8 cellular contexts compared by ENCODE assay signal in the genomic region with DNA sequence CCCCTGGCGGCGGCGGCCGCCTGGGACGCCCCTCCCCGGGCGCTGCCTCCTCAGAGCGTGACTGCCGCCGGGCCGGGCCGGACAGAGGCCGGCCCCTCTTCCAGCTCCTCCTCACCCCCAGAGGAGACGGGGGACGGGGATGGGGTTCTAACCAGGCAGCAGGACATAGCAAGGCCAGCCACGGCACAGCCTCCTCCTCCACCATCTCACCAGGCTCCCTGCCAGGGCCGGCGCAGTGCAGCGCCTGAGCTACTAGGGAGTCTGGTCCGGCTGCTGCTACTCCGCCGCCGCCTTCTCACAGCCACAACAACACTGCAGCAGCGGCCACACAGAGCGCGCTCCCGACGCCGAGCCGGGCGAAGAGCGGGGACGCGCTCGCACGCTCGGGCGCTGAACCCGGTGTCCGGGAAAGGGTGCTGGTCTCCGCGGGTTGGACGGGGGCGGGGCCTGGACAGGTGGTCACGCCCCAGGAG.
DNase-seq lines count a peak whose midpoint lies in the region; ATAC-seq and TF ChIP-seq lines count a peak whose summit lies in the region.
"Not testable (repeated sequence)": the region's sequence is repeated elsewhere in the genome, so short reads cannot be mapped to it uniquely, and the experiment has no call there.

No MANE protein-coding gene starts in this region.

- H3K27ac Mint-ChIP-seq in CD14-positive monocyte; stimulated activated effector memory CD8-positive, alpha-beta T cell treated with anti-CD3 and anti-CD28 coated beads, Interleukin-12 subunit alpha, Interleukin-12 subunit beta, amount 100 ng/mL, for 72 hours: not testable (repeated sequence)
- H3K27ac Mint-ChIP-seq in T-helper 17 cell, result peak overlapping the region; percentile 63

- DNase-seq in CD14-positive monocyte (ENCODE audit: low spot score), result peak; percentile 45
- DNase-seq in LNCaP clone FGC (ENCODE audit: low read depth), result peak; percentile 58
- DNase-seq in T-helper 17 cell, result peak; percentile 19 to 50 (median 22)
- peak; percentile 42 for DNase-seq in activated T-helper 9 cell treated with anti-CD3 and anti-CD28 coated beads, Interleukin-2, amount 50 U/mL, for 16 hours (ENCODE audit: low read depth)
- DNase-seq in effector CD4-positive, alpha-beta T cell, result peak; percentile 3
- peak; percentile 11 for DNase-seq in iris pigment epithelial cell (ENCODE audit: low read depth)
- peak; percentile 62 to 68 for DNase-seq in psoas muscle
- peak; percentile 41 to 82 for DNase-seq in stimulated activated effector memory CD8-positive, alpha-beta T cell treated with anti-CD3 and anti-CD28 coated beads, Interleukin-12 subunit alpha, Interleukin-12 subunit beta, amount 100 ng/mL, for 72 hours (ENCODE audit: low spot score in 2 of 2)

- H3K9me3 ChIP-seq in T-helper 17 cell (ENCODE audit: control insufficient read depth, low read length, poor library complexity, severe bottlenecking); psoas muscle: not testable (repeated sequence)

- H3K4me1 Mint-ChIP-seq in CD14-positive monocyte; T-helper 17 cell; stimulated activated effector memory CD8-positive, alpha-beta T cell treated with anti-CD3 and anti-CD28 coated beads, Interleukin-12 subunit alpha, Interleukin-12 subunit beta, amount 100 ng/mL, for 72 hours: not testable (repeated sequence)

- H3K9me3 Mint-ChIP-seq in CD14-positive monocyte, result peaks cover 2 to 20% (median 5%) of the 10 kb centered on the region in 7 donors
- H3K9me3 Mint-ChIP-seq in stimulated activated effector memory CD8-positive, alpha-beta T cell treated with anti-CD3 and anti-CD28 coated beads, Interleukin-12 subunit alpha, Interleukin-12 subunit beta, amount 100 ng/mL, for 72 hours, result not testable (repeated sequence)

- TF ChIP-seq CTCF in CD14-positive monocyte (IDR thresholded peaks at IDR 0.05); LNCaP clone FGC (IDR thresholded peaks at IDR 0.05; ENCODE audit: control insufficient read depth, extremely low read depth, insufficient read depth); psoas muscle (IDR thresholded peaks at IDR 0.05): not testable (repeated sequence)

- 0 to 1% (median 1%) methylated on average over 36 to 45 of the region's 45 CpGs for whole genome bisulfite sequencing in psoas muscle, 3 donors

- H3K4me3 Mint-ChIP-seq in CD14-positive monocyte (peak overlapping the region; percentile 58 to 76), T-helper 17 cell (peak overlapping the region; percentile 91)
- H3K4me3 Mint-ChIP-seq in stimulated activated effector memory CD8-positive, alpha-beta T cell treated with anti-CD3 and anti-CD28 coated beads, Interleukin-12 subunit alpha, Interleukin-12 subunit beta, amount 100 ng/mL, for 72 hours, result peak overlapping the region; percentile 85

- intact Hi-C loops in CD14-positive monocyte (cut with micrococcal nuclease); psoas muscle (cut with DNase I): not testable (repeated sequence)

- peaks cover 11 to 30% (median 24%) of the 10 kb centered on the region in 3 donors for H3K27me3 Mint-ChIP-seq in CD14-positive monocyte (ENCODE audit: low read depth in 3 of 3)
- H3K27me3 Mint-ChIP-seq in T-helper 17 cell, result not testable (repeated sequence)

- H3K4me1 ChIP-seq in psoas muscle, result not testable (repeated sequence)

- peak overlapping the region; percentile 53 for H3K4me3 ChIP-seq in LNCaP clone FGC (ENCODE audit: low read depth, low read length)
- peak overlapping the region; percentile 64 for H3K4me3 ChIP-seq in psoas muscle

- not testable (repeated sequence) for H3K36me3 Mint-ChIP-seq in CD14-positive monocyte; T-helper 17 cell (ENCODE audit: low read depth); stimulated activated effector memory CD8-positive, alpha-beta T cell treated with anti-CD3 and anti-CD28 coated beads, Interleukin-12 subunit alpha, Interleukin-12 subunit beta, amount 100 ng/mL, for 72 hours

- not testable (repeated sequence) for ATAC-seq in T-helper 17 cell, psoas muscle
- peak; percentile 42 for ATAC-seq in stimulated activated effector memory CD8-positive, alpha-beta T cell treated with anti-CD3 and anti-CD28 coated beads, Interleukin-12 subunit alpha, Interleukin-12 subunit beta, amount 100 ng/mL, for 72 hours

- not testable (repeated sequence) for H3K27ac ChIP-seq in psoas muscle

- not testable (repeated sequence) for H3K36me3 ChIP-seq in psoas muscle (ENCODE audit: insufficient read depth in 1 of 2, low read depth in 1 of 2)

- not testable (repeated sequence) for H3K27me3 ChIP-seq in psoas muscle (ENCODE audit: insufficient read depth in 3 of 3, low read length in 2 of 3)

Comparison
In these comparisons a context has a peak if more than half of its experiments do, and no peak if none do; other contexts are left out.
1. DNase-seq: peak in every context shown above with its lines; median percentile 65 in psoas muscle; 62 in stimulated activated effector memory CD8-positive, alpha-beta T cell treated with anti-CD3 and anti-CD28 coated beads, Interleukin-12 subunit alpha, Interleukin-12 subunit beta, amount 100 ng/mL, for 72 hours; 58 in LNCaP clone FGC; 45 in CD14-positive monocyte; 42 in activated T-helper 9 cell treated with anti-CD3 and anti-CD28 coated beads, Interleukin-2, amount 50 U/mL, for 16 hours; 22 in T-helper 17 cell; 11 in iris pigment epithelial cell; 3 in effector CD4-positive, alpha-beta T cell.